Comparison of ENCODE assay signal across 16 cellular contexts in genomic region chr20:41655966-41656685, GRCh38. TPM values are rescaled to one million over a fixed set of nuclear protein-coding genes. Genes with fewer than 3 reads are reported as not detected.
DNase-seq lines count a peak whose midpoint lies in the region; ATAC-seq, FAIRE-seq and TF ChIP-seq lines count a peak whose summit lies in the region.
"Had no signal": no experiment of that assay in that cellular context is flagged by ENCODE, and none has a peak within 500 bp of the region (broad histone marks: within the 10 kb centered on the region; RNA-seq: fewer than 3 reads in every experiment).

No MANE protein-coding gene starts in this region.

- no peak overlapping the region for H2BK120ac ChIP-seq in mesendoderm (ENCODE audit: low read depth, low read length)

- H3K9me3 ChIP-seq in K562 (replicated peaks; ENCODE audit: control insufficient read depth, insufficient read depth, low read depth, low read length) = no peaks in the 10 kb centered on the region
- H3K9me3 ChIP-seq: BLaER1 treated with 17β-estradiol and CSF1 and Interleukin-3, amounts not matched to agents 10 nM and 100 nM had no signal

- H3K36me3 ChIP-seq in K562 (ENCODE audit: control insufficient read depth, insufficient read depth, low read length) = no peaks in the 10 kb centered on the region
- H3K36me3 ChIP-seq in mesendoderm (ENCODE audit: control insufficient read depth, insufficient read depth, low read length) = no peaks in the 10 kb centered on the region
- H3K36me3 ChIP-seq: BLaER1 treated with 17β-estradiol and CSF1 and Interleukin-3, amounts not matched to agents 10 nM and 100 nM had no signal

- intact Hi-C loops in K562 (cut with micrococcal nuclease) = no loop called here

- H2BK15ac ChIP-seq in mesendoderm (replicated peaks; ENCODE audit: low read depth) = no peak overlapping the region

- CTCF ChIA-PET in K562 (lab: Yijun Ruan, JAX; ENCODE audit: low intra/inter-chr PET ratio) = no interaction called here

- no peak overlapping the region for H3K9ac ChIP-seq in K562 (ENCODE audit: insufficient read depth in 1 of 2, low read depth in 2 of 2, low read length in 2 of 2)
- no peak overlapping the region for H3K9ac ChIP-seq in mesendoderm (ENCODE audit: low read length)
- H3K9ac ChIP-seq: BLaER1 treated with 17β-estradiol and CSF1 and Interleukin-3, amounts not matched to agents 10 nM and 100 nM had no signal

- no peak overlapping the region for H3K23ac ChIP-seq in mesendoderm (ENCODE audit: low read length)

- no peak overlapping the region for H3K4ac ChIP-seq in mesendoderm (ENCODE audit: low read depth, low read length)

- ATAC-seq in K562 (peak; percentile 46; the same call in 1 of the 3 replicates), GM19395 (IDR thresholded peaks at IDR 0.05; ENCODE audit: unreplicated experiment) (no peak)

- 13% methylated on average over 3 of the region's 3 CpGs for WGBS in K562 (ENCODE audit: insufficient coverage, low coverage, missing lambda C conversion rate)
- WGBS in mesendoderm (ENCODE audit: extremely low coverage, insufficient coverage, low lambda C conversion rate) = no CpG with 5 or more reads among the region's 3 CpGs

- POLR2A ChIA-PET in K562 (lab: Yijun Ruan, JAX) = interaction anchor here (0.6 to 0.8 kb wide), 3 partner anchors 8 to 21 kb away, joined by 3 read pairs; no protein-coding TSS in a partner anchor

- FAIRE-seq in K562 (lab: Jason Lieb, UNC) (no peak), GM19239 (lab: Jason Lieb, UNC) (no peak)
- FAIRE-seq: H54, RCC 7860 had no signal

- no peaks in the 10 kb centered on the region for H4K20me1 ChIP-seq in K562 (replicated peaks; ENCODE audit: control insufficient read depth, insufficient read depth, low read length)
- H4K20me1 ChIP-seq: BLaER1 treated with 17β-estradiol and CSF1 and Interleukin-3, amounts not matched to agents 10 nM and 100 nM had no signal

- DNase-seq in NCI-H1436 (lab: John Stamatoyannopoulos, UW) = peak; percentile 58
- DNase-seq in NCI-H1436 treated with DMSO at 0.1 percent for 48 hours (lab: John Stamatoyannopoulos, UW) = no peak
- DNase-seq in DMS153 (lab: John Stamatoyannopoulos, UW) = peak; percentile 45
- peak; percentile 98 for DNase-seq in NCI-H146 treated with DMSO at 0.1 percent for 48 hours (lab: John Stamatoyannopoulos, UW; ENCODE audit: unreplicated experiment)
- DNase-seq in K562 (ENCODE audit: extremely low read depth in 1 of 4, low spot score in 3 of 4) = no peak
- DNase-seq in mesendoderm = no peak
- DNase-seq in GM19239 (ENCODE audit: insufficient read length, low spot score) = no peak
- DNase-seq: 8988T; CD8-positive, alpha-beta memory T cell; HFFc6; KG1; NCI-H2227 treated with DMSO at 0.1 percent for 48 hours had no signal

- no peak for TF ChIP-seq CTCF in K562 (IDR thresholded peaks at IDR 0.05 in 2 of 3, conservative IDR thresholded peaks at IDR 0.05 in 1 of 3; ENCODE audit: insufficient read depth in 2 of 3, low read depth in 1 of 3, low read length in 3 of 3)

- H3K4me3 ChIP-seq in K562 = no peak overlapping the region
- no peak overlapping the region for H3K4me3 ChIP-seq in mesendoderm (ENCODE audit: low read length)
- H3K4me3 ChIP-seq: BLaER1 treated with 17β-estradiol and CSF1 and Interleukin-3, amounts not matched to agents 10 nM and 100 nM had no signal

- H3K79me2 ChIP-seq in K562 (ENCODE audit: control insufficient read depth, insufficient read depth, low read length) (no peaks in the 10 kb centered on the region), mesendoderm (ENCODE audit: control insufficient read depth, insufficient read depth, low read length) (no peaks in the 10 kb centered on the region)

- TF ChIP-seq RAD21 in K562 (CRISPR knock-in tag; conservative IDR thresholded peaks at IDR 0.05 in 1 of 2, IDR thresholded peaks at IDR 0.05 in 1 of 2) = no peak

- in situ Hi-C loops in K562 (cut with MboI) = no loop called here

- H4K5ac ChIP-seq in mesendoderm (ENCODE audit: low read length) = no peak overlapping the region

- H3K18ac ChIP-seq in mesendoderm (ENCODE audit: low read length) = no peak overlapping the region

- H3K4me1 ChIP-seq in K562 (replicated peaks in 1 of 2; ENCODE audit: control insufficient read depth in 2 of 2, insufficient read depth in 2 of 2, low read length in 2 of 2) (peaks cover 0 to 4% of the 10 kb centered on the region in 2 experiments; a peak in 2 of 5 replicates), mesendoderm (ENCODE audit: control insufficient read depth, low read depth, low read length) (no peaks in the 10 kb centered on the region)

- H3K27me3 ChIP-seq in K562 (ENCODE audit: control insufficient read depth in 2 of 2, insufficient read depth in 2 of 2, low read length in 2 of 2) (peaks cover 8% of the 10 kb centered on the region in 2 experiments; a peak in 4 of 5 replicates), mesendoderm (ENCODE audit: insufficient read depth, low read length, poor library complexity) (no peaks in the 10 kb centered on the region)
- H3K27me3 ChIP-seq: BLaER1 treated with 17β-estradiol and CSF1 and Interleukin-3, amounts not matched to agents 10 nM and 100 nM had no signal

- H3K27ac ChIP-seq in K562 (ENCODE audit: extremely low read depth, low read depth, low read length) (no peak overlapping the region), mesendoderm (ENCODE audit: low read depth, low read length) (no peak overlapping the region)
- H3K27ac ChIP-seq: BLaER1 treated with 17β-estradiol and CSF1 and Interleukin-3, amounts not matched to agents 10 nM and 100 nM had no signal

- no peak overlapping the region for H4K8ac ChIP-seq in mesendoderm (ENCODE audit: low read depth, low read length)

- no peak overlapping the region for H3K4me2 ChIP-seq in K562 (ENCODE audit: insufficient read depth, low read length)
- no peak overlapping the region for H3K4me2 ChIP-seq in mesendoderm (ENCODE audit: low read length)
- H3K4me2 ChIP-seq: BLaER1 treated with 17β-estradiol and CSF1 and Interleukin-3, amounts not matched to agents 10 nM and 100 nM had no signal

- BruUV-seq in K562 (replicated peaks; lab: Mats Ljungman, UMichigan) = no TSS peak

- H2AFZ ChIP-seq in K562 (ENCODE audit: low read depth, low read length) = no peak overlapping the region

- H3K79me1 ChIP-seq in mesendoderm (ENCODE audit: low read length) = no peaks in the 10 kb centered on the region

- no peak overlapping the region for H2BK5ac ChIP-seq in mesendoderm (ENCODE audit: low read length)

- H3K9me1 ChIP-seq in K562 (ENCODE audit: control insufficient read depth, insufficient read depth, low read length) = no peaks in the 10 kb centered on the region

- H3K56ac ChIP-seq in mesendoderm (ENCODE audit: low read length) = no peak overlapping the region

- TF ChIP-seq EP300 in K562 (IDR thresholded peaks at IDR 0.05; ENCODE audit: low read length) = no peak

- H2AK5ac ChIP-seq in mesendoderm (ENCODE audit: low read length) = no peak overlapping the region

- TF ChIP-seq POLR2A in K562 (conservative IDR thresholded peaks at IDR 0.05) = no peak

TF ChIP-seq in K562, 482 proteins besides CTCF, POLR2A, EP300 and RAD21 (continues in another document):
- TF ChIP-seq ZNF280B (CRISPR knock-in tag; IDR thresholded peaks at IDR 0.05) (no peak), YBX1 (IDR thresholded peaks at IDR 0.05) (no peak), ATF6 (CRISPR knock-in tag; IDR thresholded peaks at IDR 0.05) (no peak), NFE2 (IDR thresholded peaks at IDR 0.05; ENCODE audit: low read depth) (no peak)

RNA-seq across cellular contexts. Expression of gene CHD6, which starts 37.9 kb away (rescaled TPM):
- 59.5 and 192 TPM in 2 replicates for total RNA-seq in K562 (2011; cell fraction: chromatin; rRNA removed; ENCODE audit: low replicate concordance)
- 37.7 and 41.8 TPM in 2 replicates for total RNA-seq in K562 (2011; cell fraction: nucleolus; rRNA removed)
- total RNA-seq in K562 (2011; cell fraction: nucleoplasm; rRNA removed) = 62.7 and 85.0 TPM in 2 replicates
- 12.8 and 13.3 TPM in 2 replicates for total RNA-seq in K562 (2014; rRNA removed)
- 24.2 and 31.3 TPM in 2 replicates for total RNA-seq in K562 (2014; rRNA removed; fragmentation: Illumina TruSeq; extraction: Trizol)
- 18.9 and 21.6 TPM in 2 replicates for total RNA-seq in K562 (2015; rRNA removed; fragmentation: Illumina TruSeq; extraction: Trizol)
- 19.8 and 22.5 TPM in 2 replicates for total RNA-seq in K562 (2021)
- polyA plus RNA-seq in K562 (2011; rRNA removed) = 15.0 and 16.4 TPM in 2 replicates
- polyA plus RNA-seq in K562 (2011; cell fraction: cytosol; rRNA removed) = 4.9 and 9.2 TPM in 2 replicates
- 81.7 and 82.2 TPM in 2 replicates for polyA plus RNA-seq in K562 (2011; cell fraction: nucleus; rRNA removed)
- 7.4 and 11.0 TPM in 2 replicates for polyA plus RNA-seq in K562 (2012)
- 10.8 and 11.4 TPM in 2 replicates for polyA plus RNA-seq in K562 (2014; fragmentation: Illumina TruSeq; extraction: Trizol)
- 10 to 100 TPM in 1 of 2 experiments, 1 to 10 TPM in 1; 3.9 to 10.9 TPM for polyA plus RNA-seq in K562 (2014; fragmentation: Nextera tagmentation; extraction: Ambion mirVana)
- 8.5 and 9.0 TPM in 2 replicates for polyA plus RNA-seq in K562 (2014; rRNA removed)
- polyA minus RNA-seq in K562 (2011; rRNA and poly(A)+ RNA removed) = 61.9 and 104 TPM in 2 replicates
- polyA minus RNA-seq in K562 (2011; cell fraction: cytosol; rRNA and poly(A)+ RNA removed) = 13.1 and 16.2 TPM in 2 replicates
- polyA minus RNA-seq in K562 (2011; cell fraction: nucleus; rRNA and poly(A)+ RNA removed) = 78.5 and 164 TPM in 2 replicates
- polyA plus RNA-seq in mesendoderm (2013, experiment 1 of 2) = 23.9 TPM
- polyA plus RNA-seq in mesendoderm (2013, experiment 2 of 2) = 23.3 TPM

Comparison
In these comparisons a context has a peak if more than half of its experiments do, and no peak if none do; other contexts are left out.
1. DNase-seq: peak in NCI-H1436 (single experiment), DMS153 (single experiment) and NCI-H146 treated with DMSO at 0.1 percent for 48 hours (single experiment); none in NCI-H1436 treated with DMSO at 0.1 percent for 48 hours (single experiment), K562 (0 of 4), mesendoderm (single experiment) and GM19239 (single experiment).